Comparison of ENCODE assay signal across 11 cellular contexts in the genomic region with DNA sequence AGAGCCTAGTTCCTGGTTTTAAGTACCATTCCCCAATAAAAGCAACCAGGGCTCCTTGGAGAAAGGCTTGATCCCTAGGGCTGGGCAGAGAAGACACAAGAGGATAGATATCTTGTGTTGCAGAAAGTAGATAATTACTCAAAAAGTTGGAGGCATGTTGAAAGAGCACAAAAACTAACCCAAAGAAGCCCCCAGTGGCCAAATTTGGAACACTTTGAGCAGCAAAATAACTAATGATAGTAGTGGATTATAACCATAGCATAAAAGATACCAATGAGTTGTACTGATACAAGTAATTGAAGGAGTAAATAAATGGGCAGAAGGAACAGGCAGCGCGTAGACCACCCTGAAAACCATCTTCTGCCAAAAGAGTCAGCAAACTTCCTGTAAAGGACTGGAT. TPM values are rescaled to one million over a fixed set of nuclear protein-coding genes. Genes with fewer than 3 reads are reported as not detected.
A peak's percentile ranks its signal among the peaks of the same experiment; 100 is the strongest.
DNase-seq lines count a peak whose midpoint lies in the region; ATAC-seq and TF ChIP-seq lines count a peak whose summit lies in the region.
"Had no signal": no experiment of that assay in that cellular context is flagged by ENCODE, and none has a peak within 500 bp of the region (broad histone marks: within the 10 kb centered on the region; RNA-seq: fewer than 3 reads in every experiment).

No MANE protein-coding gene starts in this region.

- 0 out of 2 replicates have a peak, but pooled peaks cover 4% of the 10 kb centered on the region for H3F3A ChIP-seq in GM23338 (replicated peaks; ENCODE audit: low read depth)

- H3K36me3 ChIP-seq in GM23338 (ENCODE audit: insufficient read depth) (peaks cover 12% of the 10 kb centered on the region; the same call in 1 of the 2 replicates), stomach (peaks cover 3 to 46% (median 33%) of the 10 kb centered on the region in 4 donors)

- TF ChIP-seq POLR2A in stomach (IDR thresholded peaks at IDR 0.05): no peak

- H3K4me1 Mint-ChIP-seq in GM23338: peaks cover 25% of the 10 kb centered on the region

- H3K27ac ChIP-seq in GM23338 (ENCODE audit: low read depth) (no peak overlapping the region), VCaP (no peak overlapping the region), stomach (no peak overlapping the region)

- H3K9me3 ChIP-seq in stomach: no peaks in the 10 kb centered on the region

- DNase-seq in AG10803 (ENCODE audit: low read depth) (no peak), GM23338 (ENCODE audit: low spot score) (peak; percentile 47), left lobe of liver (ENCODE audit: low spot score) (no peak), stomach (no peak), posterior vena cava (ENCODE audit: low spot score) (no peak), putamen (ENCODE audit: low spot score) (no peak)
- DNase-seq: islet precursor cell; NCI-H1436 treated with DMSO at 0.1 percent for 48 hours; stimulated activated CD4-positive, alpha-beta T cell treated with anti-CD3 and anti-CD28 coated beads, Interleukin-1b, Interleukin-23, amount 100 ng/mL, for 48 hours had no signal

- H2AFZ ChIP-seq in GM23338: no peak overlapping the region

- H3K4me3 Mint-ChIP-seq in GM23338: no peak overlapping the region

- no peak overlapping the region for H3K27ac Mint-ChIP-seq in GM23338

- ATAC-seq in GM23338: no peak
- peak; percentile 20 for ATAC-seq in left lobe of liver
- ATAC-seq in GM19397 (IDR thresholded peaks at IDR 0.05; ENCODE audit: unreplicated experiment): no peak

- peak; percentile 48 for TF ChIP-seq CTCF in AG10803 (conservative IDR thresholded peaks at IDR 0.05; ENCODE audit: low read length)
- TF ChIP-seq CTCF in GM23338 (conservative IDR thresholded peaks at IDR 0.05; ENCODE audit: low read depth in 2 of 2): peak in 1 of 2 experiments; percentile 55; a peak in 2 of 4 replicates
- peak; percentile 61 for TF ChIP-seq CTCF in VCaP (conservative IDR thresholded peaks at IDR 0.05)
- peak in 2 of 7 experiments; percentile 25 to 45 for TF ChIP-seq CTCF in stomach (IDR thresholded peaks at IDR 0.05)

- H3K4me1 ChIP-seq in GM23338 (ENCODE audit: insufficient read depth) (peaks cover 11% of the 10 kb centered on the region), stomach (peaks cover 12 to 61% (median 32%) of the 10 kb centered on the region in 4 donors)

- peaks cover 24% of the 10 kb centered on the region for H3K9me3 Mint-ChIP-seq in GM23338

- H4K20me1 ChIP-seq in GM23338 (replicated peaks; ENCODE audit: insufficient read depth): peaks cover 33% of the 10 kb centered on the region

- no peak overlapping the region for H3K4me2 ChIP-seq in GM23338

- H3K27me3 ChIP-seq in GM23338 (ENCODE audit: insufficient read depth): no peaks in the 10 kb centered on the region
- no peaks in the 10 kb centered on the region for H3K27me3 ChIP-seq in stomach

- H3K9me2 ChIP-seq in GM23338 (ENCODE audit: insufficient read depth): peaks cover 4% of the 10 kb centered on the region; the same call in 1 of the 2 replicates

- peaks cover 3% of the 10 kb centered on the region for H3K27me3 Mint-ChIP-seq in GM23338 (ENCODE audit: insufficient read depth, low read depth, poor library complexity)

- intact Hi-C loops in stomach (cut with DNase I; ENCODE audit: low total_unique reads) (no loop called here), posterior vena cava (cut with DNase I) (no loop called here)

- 92 to 99% (median 94%) methylated on average over 2 of the region's 2 CpGs for WGBS in stomach, 5 donors

- H3K4me3 ChIP-seq in AG10803 (ENCODE audit: low read length) (no peak overlapping the region), GM23338 (no peak overlapping the region), stomach (no peak overlapping the region)

- peaks cover 78% of the 10 kb centered on the region for H3K79me2 ChIP-seq in GM23338 (replicated peaks; ENCODE audit: insufficient read depth)

- H3K36me3 Mint-ChIP-seq in GM23338 (ENCODE audit: low read depth): peaks cover 82% of the 10 kb centered on the region

- no peak for TF ChIP-seq EP300 in stomach (IDR thresholded peaks at IDR 0.05)

TF ChIP-seq in GM23338, 12 proteins besides CTCF, POLR2A, EP300 and RAD21 (continues in another document):
- TF ChIP-seq CREB1 (CRISPR knock-in tag; IDR thresholded peaks at IDR 0.05; ENCODE audit: low read depth) (no peak), EZH2phosphoT487 (IDR thresholded peaks at IDR 0.05; ENCODE audit: unreplicated experiment) (no peak), ZNF331 (CRISPR knock-in tag; IDR thresholded peaks at IDR 0.05; ENCODE audit: low read depth) (no peak), STAT1 (IDR thresholded peaks at IDR 0.05; ENCODE audit: unreplicated experiment) (no peak), ZNF114 (CRISPR knock-in tag; IDR thresholded peaks at IDR 0.05) (no peak), POLR2AphosphoS5 (IDR thresholded peaks at IDR 0.05; ENCODE audit: low read depth) (no peak)
- TF ChIP-seq, protein P1, sequence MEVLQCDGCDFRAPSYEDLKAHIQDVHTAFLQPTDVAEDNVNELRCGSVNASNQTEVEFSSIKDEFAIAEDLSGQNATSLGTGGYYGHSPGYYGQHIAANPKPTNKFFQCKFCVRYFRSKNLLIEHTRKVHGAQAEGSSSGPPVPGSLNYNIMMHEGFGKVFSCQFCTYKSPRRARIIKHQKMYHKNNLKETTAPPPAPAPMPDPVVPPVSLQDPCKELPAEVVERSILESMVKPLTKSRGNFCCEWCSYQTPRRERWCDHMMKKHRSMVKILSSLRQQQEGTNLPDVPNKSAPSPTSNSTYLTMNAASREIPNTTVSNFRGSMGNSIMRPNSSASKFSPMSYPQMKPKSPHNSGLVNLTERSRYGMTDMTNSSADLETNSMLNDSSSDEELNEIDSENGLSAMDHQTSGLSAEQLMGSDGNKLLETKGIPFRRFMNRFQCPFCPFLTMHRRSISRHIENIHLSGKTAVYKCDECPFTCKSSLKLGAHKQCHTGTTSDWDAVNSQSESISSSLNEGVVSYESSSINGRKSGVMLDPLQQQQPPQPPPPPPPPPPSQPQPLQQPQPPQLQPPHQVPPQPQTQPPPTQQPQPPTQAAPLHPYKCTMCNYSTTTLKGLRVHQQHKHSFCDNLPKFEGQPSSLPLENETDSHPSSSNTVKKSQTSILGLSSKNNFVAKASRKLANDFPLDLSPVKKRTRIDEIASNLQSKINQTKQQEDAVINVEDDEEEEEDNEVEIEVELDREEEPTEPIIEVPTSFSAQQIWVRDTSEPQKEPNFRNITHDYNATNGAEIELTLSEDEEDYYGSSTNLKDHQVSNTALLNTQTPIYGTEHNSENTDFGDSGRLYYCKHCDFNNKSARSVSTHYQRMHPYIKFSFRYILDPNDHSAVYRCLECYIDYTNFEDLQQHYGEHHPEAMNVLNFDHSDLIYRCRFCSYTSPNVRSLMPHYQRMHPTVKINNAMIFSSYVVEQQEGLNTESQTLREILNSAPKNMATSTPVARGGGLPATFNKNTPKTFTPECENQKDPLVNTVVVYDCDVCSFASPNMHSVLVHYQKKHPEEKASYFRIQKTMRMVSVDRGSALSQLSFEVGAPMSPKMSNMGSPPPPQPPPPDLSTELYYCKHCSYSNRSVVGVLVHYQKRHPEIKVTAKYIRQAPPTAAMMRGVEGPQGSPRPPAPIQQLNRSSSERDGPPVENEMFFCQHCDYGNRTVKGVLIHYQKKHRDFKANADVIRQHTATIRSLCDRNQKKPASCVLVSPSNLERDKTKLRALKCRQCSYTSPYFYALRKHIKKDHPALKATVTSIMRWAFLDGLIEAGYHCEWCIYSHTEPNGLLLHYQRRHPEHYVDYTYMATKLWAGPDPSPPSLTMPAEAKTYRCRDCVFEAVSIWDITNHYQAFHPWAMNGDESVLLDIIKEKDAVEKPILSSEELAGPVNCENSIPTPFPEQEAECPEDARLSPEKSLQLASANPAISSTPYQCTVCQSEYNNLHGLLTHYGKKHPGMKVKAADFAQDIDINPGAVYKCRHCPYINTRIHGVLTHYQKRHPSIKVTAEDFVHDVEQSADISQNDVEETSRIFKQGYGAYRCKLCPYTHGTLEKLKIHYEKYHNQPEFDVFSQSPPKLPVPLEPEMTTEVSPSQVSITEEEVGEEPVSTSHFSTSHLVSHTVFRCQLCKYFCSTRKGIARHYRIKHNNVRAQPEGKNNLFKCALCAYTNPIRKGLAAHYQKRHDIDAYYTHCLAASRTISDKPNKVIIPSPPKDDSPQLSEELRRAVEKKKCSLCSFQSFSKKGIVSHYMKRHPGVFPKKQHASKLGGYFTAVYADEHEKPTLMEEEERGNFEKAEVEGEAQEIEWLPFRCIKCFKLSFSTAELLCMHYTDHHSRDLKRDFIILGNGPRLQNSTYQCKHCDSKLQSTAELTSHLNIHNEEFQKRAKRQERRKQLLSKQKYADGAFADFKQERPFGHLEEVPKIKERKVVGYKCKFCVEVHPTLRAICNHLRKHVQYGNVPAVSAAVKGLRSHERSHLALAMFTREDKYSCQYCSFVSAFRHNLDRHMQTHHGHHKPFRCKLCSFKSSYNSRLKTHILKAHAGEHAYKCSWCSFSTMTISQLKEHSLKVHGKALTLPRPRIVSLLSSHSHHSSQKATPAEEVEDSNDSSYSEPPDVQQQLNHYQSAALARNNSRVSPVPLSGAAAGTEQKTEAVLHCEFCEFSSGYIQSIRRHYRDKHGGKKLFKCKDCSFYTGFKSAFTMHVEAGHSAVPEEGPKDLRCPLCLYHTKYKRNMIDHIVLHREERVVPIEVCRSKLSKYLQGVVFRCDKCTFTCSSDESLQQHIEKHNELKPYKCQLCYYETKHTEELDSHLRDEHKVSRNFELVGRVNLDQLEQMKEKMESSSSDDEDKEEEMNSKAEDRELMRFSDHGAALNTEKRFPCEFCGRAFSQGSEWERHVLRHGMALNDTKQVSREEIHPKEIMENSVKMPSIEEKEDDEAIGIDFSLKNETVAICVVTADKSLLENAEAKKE (CRISPR knock-in tag; IDR thresholded peaks at IDR 0.05): no peak

RNA-seq across cellular contexts. Expression of gene EXOSC7, which starts 12.0 kb away (rescaled TPM):
- 84.8 and 99.4 TPM in 2 replicates for total RNA-seq in GM23338 (2014; rRNA removed; shearing (Covaris generic))
- polyA plus RNA-seq in GM23338 (2016; fragmentation: Nextera tagmentation; extraction: Ambion mirVana) (114 and 120 TPM in 2 replicates), stomach (10 to 100 TPM; 34.9 to 46.2 (median 39.7) TPM)
- total RNA-seq in left lobe of liver (14.6 TPM), stomach (10 to 100 TPM; 29.5 to 57.4 (median 45.5) TPM), posterior vena cava (10 to 100 TPM; 27.3 to 30.8 TPM)

RNA-seq across cellular contexts. Expression of gene ZDHHC3, which starts 12.1 kb away (rescaled TPM):
- 71.7 and 84.2 TPM in 2 replicates for total RNA-seq in GM23338 (2014; rRNA removed; shearing (Covaris generic))
- 27.5 and 28.9 TPM in 2 replicates for polyA plus RNA-seq in GM23338 (2016; fragmentation: Nextera tagmentation; extraction: Ambion mirVana)
- 36.6 TPM for total RNA-seq in left lobe of liver
- 100 to 1,000 TPM in 1 of 5 donors, 10 to 100 TPM in 4; 77.2 to 140 (median 78.8) TPM for total RNA-seq in stomach
- polyA plus RNA-seq in stomach: 10 to 100 TPM; 29.8 to 60.2 (median 33.7) TPM
- total RNA-seq in posterior vena cava: 10 to 100 TPM; 59.0 to 59.7 TPM

RNA-seq across cellular contexts. Expression of gene CLEC3B, which starts 38.0 kb away (rescaled TPM):
- not detected in 2 replicates for total RNA-seq in GM23338 (2014; rRNA removed; shearing (Covaris generic))
- polyA plus RNA-seq in GM23338 (2016; fragmentation: Nextera tagmentation; extraction: Ambion mirVana) (not detected in 2 replicates), stomach (10 to 100 TPM; 16.7 to 29.7 (median 24.0) TPM)
- total RNA-seq in left lobe of liver (25.5 TPM), stomach (100 to 1,000 TPM in 1 of 5 donors, 10 to 100 TPM in 2, not detected in 2; 25.4 to 199 (median 73.6) TPM), posterior vena cava (100 to 1,000 TPM in 1 of 2 donors, 10 to 100 TPM in 1; 50.0 to 136 TPM)
